Comparison of ENCODE assay signal across 1 cellular context in the genomic region with DNA sequence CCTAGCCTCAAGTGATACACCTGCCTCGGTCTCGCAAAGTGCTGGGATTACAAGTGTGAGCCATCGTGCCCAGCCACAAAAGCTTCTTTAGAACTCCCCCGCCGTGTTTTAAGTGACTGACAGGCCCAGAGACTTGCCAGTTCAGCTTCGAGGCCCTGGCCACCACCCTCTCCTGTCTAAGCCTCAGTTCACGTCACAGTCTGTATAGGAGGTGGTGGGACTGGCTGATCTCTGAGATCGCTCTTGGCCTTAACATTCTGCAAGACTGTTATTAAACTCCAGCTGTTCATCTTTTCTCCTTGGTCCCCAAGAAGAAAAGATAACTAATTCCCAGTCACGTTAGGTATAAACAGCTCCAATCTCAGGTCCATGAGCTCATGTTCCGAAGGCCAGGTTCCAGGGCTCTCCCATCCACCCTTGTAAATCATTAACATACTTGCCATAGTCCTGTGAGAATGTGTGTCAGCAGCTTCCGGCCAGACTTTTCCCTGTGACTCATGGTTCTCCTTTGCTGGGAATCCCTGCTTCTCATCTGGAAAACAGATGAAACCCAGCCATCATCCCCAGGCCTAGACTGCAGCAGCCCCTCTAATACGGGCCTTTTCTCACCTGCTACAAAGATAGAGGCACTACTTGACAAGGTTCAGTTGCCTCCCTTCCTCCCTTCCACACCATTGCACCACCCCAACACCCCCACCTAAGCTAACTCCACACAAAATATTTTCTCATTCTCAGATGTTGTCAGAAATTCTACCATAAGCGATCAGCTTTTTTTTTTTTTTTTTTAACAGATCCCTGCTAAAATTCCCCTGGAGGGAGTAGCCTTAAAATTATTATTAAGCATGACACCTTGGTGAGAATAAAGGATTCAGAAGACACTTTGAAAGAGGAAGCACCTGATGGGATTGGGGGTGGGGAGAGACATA.
TF ChIP-seq lines count a peak whose summit lies in the region.

No MANE protein-coding gene starts in this region.

TF ChIP-seq in HepG2, 621 proteins besides CTCF, POLR2A, EP300 and RAD21 (continued from another document and continues in another):
- TF ChIP-seq, protein P1, sequence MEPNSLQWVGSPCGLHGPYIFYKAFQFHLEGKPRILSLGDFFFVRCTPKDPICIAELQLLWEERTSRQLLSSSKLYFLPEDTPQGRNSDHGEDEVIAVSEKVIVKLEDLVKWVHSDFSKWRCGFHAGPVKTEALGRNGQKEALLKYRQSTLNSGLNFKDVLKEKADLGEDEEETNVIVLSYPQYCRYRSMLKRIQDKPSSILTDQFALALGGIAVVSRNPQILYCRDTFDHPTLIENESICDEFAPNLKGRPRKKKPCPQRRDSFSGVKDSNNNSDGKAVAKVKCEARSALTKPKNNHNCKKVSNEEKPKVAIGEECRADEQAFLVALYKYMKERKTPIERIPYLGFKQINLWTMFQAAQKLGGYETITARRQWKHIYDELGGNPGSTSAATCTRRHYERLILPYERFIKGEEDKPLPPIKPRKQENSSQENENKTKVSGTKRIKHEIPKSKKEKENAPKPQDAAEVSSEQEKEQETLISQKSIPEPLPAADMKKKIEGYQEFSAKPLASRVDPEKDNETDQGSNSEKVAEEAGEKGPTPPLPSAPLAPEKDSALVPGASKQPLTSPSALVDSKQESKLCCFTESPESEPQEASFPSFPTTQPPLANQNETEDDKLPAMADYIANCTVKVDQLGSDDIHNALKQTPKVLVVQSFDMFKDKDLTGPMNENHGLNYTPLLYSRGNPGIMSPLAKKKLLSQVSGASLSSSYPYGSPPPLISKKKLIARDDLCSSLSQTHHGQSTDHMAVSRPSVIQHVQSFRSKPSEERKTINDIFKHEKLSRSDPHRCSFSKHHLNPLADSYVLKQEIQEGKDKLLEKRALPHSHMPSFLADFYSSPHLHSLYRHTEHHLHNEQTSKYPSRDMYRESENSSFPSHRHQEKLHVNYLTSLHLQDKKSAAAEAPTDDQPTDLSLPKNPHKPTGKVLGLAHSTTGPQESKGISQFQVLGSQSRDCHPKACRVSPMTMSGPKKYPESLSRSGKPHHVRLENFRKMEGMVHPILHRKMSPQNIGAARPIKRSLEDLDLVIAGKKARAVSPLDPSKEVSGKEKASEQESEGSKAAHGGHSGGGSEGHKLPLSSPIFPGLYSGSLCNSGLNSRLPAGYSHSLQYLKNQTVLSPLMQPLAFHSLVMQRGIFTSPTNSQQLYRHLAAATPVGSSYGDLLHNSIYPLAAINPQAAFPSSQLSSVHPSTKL (CRISPR knock-in tag; IDR thresholded peaks at IDR 0.05), result peak; percentile 71
- no peak; the same call in 1 of the 2 replicates for TF ChIP-seq TAF1 (CRISPR knock-in tag; IDR thresholded peaks at IDR 0.05)
- TF ChIP-seq HES4 (CRISPR knock-in tag; IDR thresholded peaks at IDR 0.05; ENCODE audit: borderline replicate concordance), result no peak
- peak; percentile 74; the same call in 1 of the 2 replicates for TF ChIP-seq MIXL1 (CRISPR knock-in tag; IDR thresholded peaks at IDR 0.05)
- peak; percentile 61; the same call in 1 of the 2 replicates for TF ChIP-seq SOX5 (CRISPR knock-in tag; IDR thresholded peaks at IDR 0.05; ENCODE audit: borderline replicate concordance)
- no peak for TF ChIP-seq ZNF329 (CRISPR knock-in tag; IDR thresholded peaks at IDR 0.05; ENCODE audit: low read depth)
- no peak for TF ChIP-seq RXRA (CRISPR knock-in tag; IDR thresholded peaks at IDR 0.05)
- TF ChIP-seq ZNF784 (CRISPR knock-in tag; IDR thresholded peaks at IDR 0.05; ENCODE audit: borderline replicate concordance), result no peak
- TF ChIP-seq, protein P2, sequence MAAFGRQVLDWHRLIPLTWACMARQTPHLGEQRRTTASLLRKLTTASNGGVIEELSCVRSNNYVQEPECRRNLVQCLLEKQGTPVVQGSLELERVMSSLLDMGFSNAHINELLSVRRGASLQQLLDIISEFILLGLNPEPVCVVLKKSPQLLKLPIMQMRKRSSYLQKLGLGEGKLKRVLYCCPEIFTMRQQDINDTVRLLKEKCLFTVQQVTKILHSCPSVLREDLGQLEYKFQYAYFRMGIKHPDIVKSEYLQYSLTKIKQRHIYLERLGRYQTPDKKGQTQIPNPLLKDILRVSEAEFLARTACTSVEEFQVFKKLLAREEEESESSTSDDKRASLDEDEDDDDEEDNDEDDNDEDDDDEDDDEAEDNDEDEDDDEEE (CRISPR knock-in tag; IDR thresholded peaks at IDR 0.05), result no peak; the same call in 1 of the 2 replicates
- TF ChIP-seq TFAP4 (IDR thresholded peaks at IDR 0.05; ENCODE audit: borderline replicate concordance, low read depth), result peak; percentile 85
- no peak for TF ChIP-seq ZBTB42 (CRISPR knock-in tag; IDR thresholded peaks at IDR 0.05)
- TF ChIP-seq, protein P3, sequence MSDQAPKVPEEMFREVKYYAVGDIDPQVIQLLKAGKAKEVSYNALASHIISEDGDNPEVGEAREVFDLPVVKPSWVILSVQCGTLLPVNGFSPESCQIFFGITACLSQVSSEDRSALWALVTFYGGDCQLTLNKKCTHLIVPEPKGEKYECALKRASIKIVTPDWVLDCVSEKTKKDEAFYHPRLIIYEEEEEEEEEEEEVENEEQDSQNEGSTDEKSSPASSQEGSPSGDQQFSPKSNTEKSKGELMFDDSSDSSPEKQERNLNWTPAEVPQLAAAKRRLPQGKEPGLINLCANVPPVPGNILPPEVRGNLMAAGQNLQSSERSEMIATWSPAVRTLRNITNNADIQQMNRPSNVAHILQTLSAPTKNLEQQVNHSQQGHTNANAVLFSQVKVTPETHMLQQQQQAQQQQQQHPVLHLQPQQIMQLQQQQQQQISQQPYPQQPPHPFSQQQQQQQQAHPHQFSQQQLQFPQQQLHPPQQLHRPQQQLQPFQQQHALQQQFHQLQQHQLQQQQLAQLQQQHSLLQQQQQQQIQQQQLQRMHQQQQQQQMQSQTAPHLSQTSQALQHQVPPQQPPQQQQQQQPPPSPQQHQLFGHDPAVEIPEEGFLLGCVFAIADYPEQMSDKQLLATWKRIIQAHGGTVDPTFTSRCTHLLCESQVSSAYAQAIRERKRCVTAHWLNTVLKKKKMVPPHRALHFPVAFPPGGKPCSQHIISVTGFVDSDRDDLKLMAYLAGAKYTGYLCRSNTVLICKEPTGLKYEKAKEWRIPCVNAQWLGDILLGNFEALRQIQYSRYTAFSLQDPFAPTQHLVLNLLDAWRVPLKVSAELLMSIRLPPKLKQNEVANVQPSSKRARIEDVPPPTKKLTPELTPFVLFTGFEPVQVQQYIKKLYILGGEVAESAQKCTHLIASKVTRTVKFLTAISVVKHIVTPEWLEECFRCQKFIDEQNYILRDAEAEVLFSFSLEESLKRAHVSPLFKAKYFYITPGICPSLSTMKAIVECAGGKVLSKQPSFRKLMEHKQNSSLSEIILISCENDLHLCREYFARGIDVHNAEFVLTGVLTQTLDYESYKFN (CRISPR knock-in tag; conservative IDR thresholded peaks at IDR 0.05), result peak; percentile 91
- no peak for TF ChIP-seq FOXP1 (IDR thresholded peaks at IDR 0.05)
- peak; percentile 57 for TF ChIP-seq FOXP1 (CRISPR knock-in tag; IDR thresholded peaks at IDR 0.05)
- TF ChIP-seq PHF5A (CRISPR knock-in tag; IDR thresholded peaks at IDR 0.05; ENCODE audit: low read depth, unreplicated experiment), result no peak
- TF ChIP-seq, protein P4, sequence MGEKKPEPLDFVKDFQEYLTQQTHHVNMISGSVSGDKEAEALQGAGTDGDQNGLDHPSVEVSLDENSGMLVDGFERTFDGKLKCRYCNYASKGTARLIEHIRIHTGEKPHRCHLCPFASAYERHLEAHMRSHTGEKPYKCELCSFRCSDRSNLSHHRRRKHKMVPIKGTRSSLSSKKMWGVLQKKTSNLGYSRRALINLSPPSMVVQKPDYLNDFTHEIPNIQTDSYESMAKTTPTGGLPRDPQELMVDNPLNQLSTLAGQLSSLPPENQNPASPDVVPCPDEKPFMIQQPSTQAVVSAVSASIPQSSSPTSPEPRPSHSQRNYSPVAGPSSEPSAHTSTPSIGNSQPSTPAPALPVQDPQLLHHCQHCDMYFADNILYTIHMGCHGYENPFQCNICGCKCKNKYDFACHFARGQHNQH (CRISPR knock-in tag; IDR thresholded peaks at IDR 0.05), result no peak
- no peak for TF ChIP-seq HCFC1 (IDR thresholded peaks at IDR 0.05; ENCODE audit: low read depth, low read length)
- no peak for TF ChIP-seq ZNF3 (CRISPR knock-in tag; IDR thresholded peaks at IDR 0.05)
- TF ChIP-seq ZGPAT (CRISPR knock-in tag; IDR thresholded peaks at IDR 0.05), result no peak
- TF ChIP-seq, protein P5, sequence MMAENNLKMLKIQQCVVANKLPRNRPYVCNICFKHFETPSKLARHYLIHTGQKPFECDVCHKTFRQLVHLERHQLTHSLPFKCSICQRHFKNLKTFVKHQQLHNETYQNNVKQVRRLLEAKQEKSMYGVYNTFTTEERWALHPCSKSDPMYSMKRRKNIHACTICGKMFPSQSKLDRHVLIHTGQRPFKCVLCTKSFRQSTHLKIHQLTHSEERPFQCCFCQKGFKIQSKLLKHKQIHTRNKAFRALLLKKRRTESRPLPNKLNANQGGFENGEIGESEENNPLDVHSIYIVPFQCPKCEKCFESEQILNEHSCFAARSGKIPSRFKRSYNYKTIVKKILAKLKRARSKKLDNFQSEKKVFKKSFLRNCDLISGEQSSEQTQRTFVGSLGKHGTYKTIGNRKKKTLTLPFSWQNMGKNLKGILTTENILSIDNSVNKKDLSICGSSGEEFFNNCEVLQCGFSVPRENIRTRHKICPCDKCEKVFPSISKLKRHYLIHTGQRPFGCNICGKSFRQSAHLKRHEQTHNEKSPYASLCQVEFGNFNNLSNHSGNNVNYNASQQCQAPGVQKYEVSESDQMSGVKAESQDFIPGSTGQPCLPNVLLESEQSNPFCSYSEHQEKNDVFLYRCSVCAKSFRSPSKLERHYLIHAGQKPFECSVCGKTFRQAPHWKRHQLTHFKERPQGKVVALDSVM (CRISPR knock-in tag; IDR thresholded peaks at IDR 0.05), result peak; percentile 35; the same call in 1 of the 2 replicates
- peak; percentile 97 for TF ChIP-seq FOSL2 (CRISPR knock-in tag; IDR thresholded peaks at IDR 0.05)
- no peak for TF ChIP-seq ZNF703 (CRISPR knock-in tag; IDR thresholded peaks at IDR 0.05; ENCODE audit: borderline replicate concordance)
- TF ChIP-seq MYNN (CRISPR knock-in tag; IDR thresholded peaks at IDR 0.05; ENCODE audit: low read depth), result no peak
- no peak for TF ChIP-seq SP2 (CRISPR knock-in tag; IDR thresholded peaks at IDR 0.05)
- TF ChIP-seq GMEB1 (CRISPR knock-in tag; IDR thresholded peaks at IDR 0.05; ENCODE audit: borderline replicate concordance), result no peak
- TF ChIP-seq ZNF512B (CRISPR knock-in tag; IDR thresholded peaks at IDR 0.05; ENCODE audit: borderline replicate concordance), result 0 out of 2 replicates have a peak, but pooled peaks have one; percentile 73
- TF ChIP-seq HOXD1 (CRISPR knock-in tag; IDR thresholded peaks at IDR 0.05), result no peak
